ENCODE assay signal across 8 cellular contexts in genomic region chr19:17947815-17948473, GRCh38. TPM values are rescaled to one million over a fixed set of nuclear protein-coding genes. Genes with fewer than 3 reads are reported as not detected.
DNase-seq lines count a peak whose midpoint lies in the region; ATAC-seq and TF ChIP-seq lines count a peak whose summit lies in the region.

No MANE protein-coding gene starts in this region.

- peak; percentile 52 for ATAC-seq in HG03442 (IDR thresholded peaks at IDR 0.05; ENCODE audit: unreplicated experiment)
- peak; percentile 68 for ATAC-seq in central memory CD8-positive, alpha-beta T cell (replicated peaks; ENCODE audit: extremely low read depth, poor library complexity, severe bottlenecking)

- no peak for TF ChIP-seq CTCF in AG09309 (IDR thresholded peaks at IDR 0.05; ENCODE audit: control insufficient read depth, insufficient read depth, low read depth, low read length, missing control alignments)

- peaks cover 46% of the 10 kb centered on the region for H3K4me1 Mint-ChIP-seq in central memory CD8-positive, alpha-beta T cell

- H3K9me3 Mint-ChIP-seq in central memory CD8-positive, alpha-beta T cell = no peaks in the 10 kb centered on the region

- peak overlapping the region; percentile 60 for H3K4me3 ChIP-seq in AG09309 (ENCODE audit: control insufficient read depth, low read depth, low read length)

- H3K4me3 Mint-ChIP-seq in central memory CD8-positive, alpha-beta T cell = peak overlapping the region; percentile 86

- H3K27ac Mint-ChIP-seq in central memory CD8-positive, alpha-beta T cell (ENCODE audit: low read depth) = peak overlapping the region; percentile 99

- peaks cover 28% of the 10 kb centered on the region for H3K36me3 Mint-ChIP-seq in central memory CD8-positive, alpha-beta T cell (ENCODE audit: insufficient read depth)

- peaks cover 37% of the 10 kb centered on the region for H3K27me3 Mint-ChIP-seq in central memory CD8-positive, alpha-beta T cell

- DNase-seq in AG09309 (ENCODE audit: low read depth) = peak; percentile 46
- DNase-seq in GM19238 (ENCODE audit: insufficient read length, low spot score) = peak; percentile 98
- DNase-seq in NCI-H460 (ENCODE audit: extremely low read depth, low read depth) = peak; percentile 90
- peak; percentile 97 for DNase-seq in activated CD4-positive, CD25-positive, alpha-beta regulatory T cell treated with anti-CD3 and anti-CD28 coated beads, Interleukin-2, amount 50 U/mL, for 72 hours
- DNase-seq in central memory CD8-positive, alpha-beta T cell (ENCODE audit: low spot score in 2 of 2) = peak; percentile 82 to 92
- DNase-seq in kidney glomerular epithelial cell (lab: John Stamatoyannopoulos, UW) = peak; percentile 90
- peak; percentile 89 to 94 for DNase-seq in stimulated activated CD4-positive, alpha-beta T cell treated with anti-CD3 and anti-CD28 coated beads, Interleukin-15, amount 100 ng/mL, for 48 hours (ENCODE audit: low read depth in 2 of 2)

RNA-seq across cellular contexts. Expression of gene CCDC124, which starts 15.1 kb away (rescaled TPM):
- total RNA-seq in NCI-H460 (2014; rRNA removed; shearing (Covaris generic)) = 32.3 and 45.4 TPM in 2 replicates
- polyA plus RNA-seq in NCI-H460 (2014; cell fraction: nucleus; rRNA removed) = 31.4 and 36.7 TPM in 2 replicates

RNA-seq across cellular contexts. Expression of gene KCNN1, which starts 19.0 kb away (rescaled TPM):
- 0.10 TPM in 1 of 2 replicates, not detected in the other for total RNA-seq in NCI-H460 (2014; rRNA removed; shearing (Covaris generic))
- 0.13 TPM in 1 of 2 replicates, not detected in the other for polyA plus RNA-seq in NCI-H460 (2014; cell fraction: nucleus; rRNA removed)

Comparison
In these comparisons a context has a peak if more than half of its experiments do, and no peak if none do; other contexts are left out.
1. Peak in every context shown above with its lines: DNase-seq, ATAC-seq and H3K4me3 ChIP-seq.
2. DNase-seq: peak in every context shown above with its lines; median percentile 98 in GM19238; 97 in activated CD4-positive, CD25-positive, alpha-beta regulatory T cell treated with anti-CD3 and anti-CD28 coated beads, Interleukin-2, amount 50 U/mL, for 72 hours; 92 in stimulated activated CD4-positive, alpha-beta T cell treated with anti-CD3 and anti-CD28 coated beads, Interleukin-15, amount 100 ng/mL, for 48 hours; 90 in NCI-H460; 90 in kidney glomerular epithelial cell; 87 in central memory CD8-positive, alpha-beta T cell; 46 in AG09309.